Comparison of ENCODE assay signal across 11 cellular contexts in genomic region chr19:1360126-1360817, GRCh38. TPM values are rescaled to one million over a fixed set of nuclear protein-coding genes. Genes with fewer than 3 reads are reported as not detected.
DNase-seq lines count a peak whose midpoint lies in the region; TF ChIP-seq lines count a peak whose summit lies in the region.
"Had no signal": no experiment of that assay in that cellular context is flagged by ENCODE, and none has a peak within 500 bp of the region (broad histone marks: within the 10 kb centered on the region; RNA-seq: fewer than 3 reads in every experiment).

No MANE protein-coding gene starts in this region.

- 54 to 65% methylated on average over 25 to 30 of the region's 30 CpGs for WGBS in tibial nerve, 2 donors

- no peaks in the 10 kb centered on the region for H3K27me3 Mint-ChIP-seq in nephron progenitor cell (ENCODE audit: low read depth, poor library complexity)
- H3K27me3 Mint-ChIP-seq: memory B cell; stimulated activated memory B cell treated with anti-CD40 and anti-IgM and Interleukin-4, amounts not matched to agents 10 μg/mL and 1 μg/mL and 100 μg/mL, for 72 hours had no signal

- H3K4me3 ChIP-seq in NT2/D1 (ENCODE audit: insufficient read length, low read depth) (no peak overlapping the region), tibial nerve (peak overlapping the region in 2 of 4 donors; percentile 0 to 37)

- H3K27ac ChIP-seq in cingulate gyrus (ENCODE audit: low read depth, low read length) (peak overlapping the region; percentile 73), tibial nerve (peak overlapping the region; percentile 50 to 86 (median 66))
- H3K27ac ChIP-seq: foreskin keratinocyte had no signal

- H3K27me3 ChIP-seq in NT2/D1 (ENCODE audit: insufficient read depth, insufficient read length) (peaks cover 2% of the 10 kb centered on the region), tibial nerve (no peaks in the 10 kb centered on the region)
- H3K27me3 ChIP-seq: foreskin keratinocyte had no signal

- DNase-seq in NT2/D1 (ENCODE audit: low read depth, low spot score) (no peak), nephron progenitor cell (no peak), tibial nerve (ENCODE audit: low spot score in 2 of 2) (no peak), SK-N-DZ (ENCODE audit: low spot score) (no peak), NCI-H2107 (lab: John Stamatoyannopoulos, UW) (no peak), NCI-H526 treated with DMSO at 0.1 percent for 48 hours (lab: John Stamatoyannopoulos, UW) (no peak)
- DNase-seq: foreskin keratinocyte; NK-92 treated with Interleukin-12 subunit alpha and Interleukin-12 subunit beta, amount 100 ng/mL, for 24 hours had no signal

- TF ChIP-seq CTCF in nephron progenitor cell (IDR thresholded peaks at IDR 0.05): no peak
- TF ChIP-seq CTCF in tibial nerve (IDR thresholded peaks at IDR 0.05): no peak

- H3K36me3 ChIP-seq in NT2/D1 (ENCODE audit: insufficient read depth, insufficient read length, low read length) (peaks cover 83% of the 10 kb centered on the region), tibial nerve (peaks cover 0 to 74% (median 5%) of the 10 kb centered on the region in 3 donors)

- no peak overlapping the region for H3K27ac Mint-ChIP-seq in nephron progenitor cell
- H3K27ac Mint-ChIP-seq: memory B cell; stimulated activated memory B cell treated with anti-CD40 and anti-IgM and Interleukin-4, amounts not matched to agents 10 μg/mL and 1 μg/mL and 100 μg/mL, for 72 hours had no signal

- H3K36me3 Mint-ChIP-seq in nephron progenitor cell (ENCODE audit: low read depth): peaks cover 69% of the 10 kb centered on the region

- H3K4me3 Mint-ChIP-seq in nephron progenitor cell: peak overlapping the region; percentile 45
- H3K4me3 Mint-ChIP-seq: memory B cell; stimulated activated memory B cell treated with anti-CD40 and anti-IgM and Interleukin-4, amounts not matched to agents 10 μg/mL and 1 μg/mL and 100 μg/mL, for 72 hours had no signal

- peak overlapping the region; percentile 34 for H3K9ac ChIP-seq in NT2/D1 (ENCODE audit: insufficient read length, low read depth)

- TF ChIP-seq EP300 in tibial nerve (IDR thresholded peaks at IDR 0.05): no peak

- peaks cover 24% of the 10 kb centered on the region for H3K4me1 ChIP-seq in NT2/D1 (ENCODE audit: insufficient read depth, insufficient read length)
- H3K4me1 ChIP-seq in tibial nerve: peaks cover 0 to 49% (median 28%) of the 10 kb centered on the region in 4 donors
- H3K4me1 ChIP-seq: foreskin keratinocyte had no signal

- H3K9me3 ChIP-seq in NT2/D1 (ENCODE audit: insufficient read depth, low read length) (no peaks in the 10 kb centered on the region), tibial nerve (no peaks in the 10 kb centered on the region)

- H3K9me3 Mint-ChIP-seq in nephron progenitor cell: no peaks in the 10 kb centered on the region
- H3K9me3 Mint-ChIP-seq: memory B cell; stimulated activated memory B cell treated with anti-CD40 and anti-IgM and Interleukin-4, amounts not matched to agents 10 μg/mL and 1 μg/mL and 100 μg/mL, for 72 hours had no signal

- no peak for TF ChIP-seq POLR2A in tibial nerve (IDR thresholded peaks at IDR 0.05)

- peaks cover 90% of the 10 kb centered on the region for H3K4me1 Mint-ChIP-seq in nephron progenitor cell

RNA-seq across cellular contexts. Expression of gene NDUFS7, which starts 23.4 kb away (rescaled TPM):
- total RNA-seq in tibial nerve: 100 to 1,000 TPM; 146 to 162 (median 151) TPM
- polyA plus RNA-seq in SK-N-DZ (2014; cell fraction: cytosol; rRNA removed): 265 and 282 TPM in 2 replicates
- polyA plus RNA-seq in SK-N-DZ (2014; cell fraction: nucleus; rRNA removed): 151 and 255 TPM in 2 replicates

RNA-seq across cellular contexts. Expression of gene GAMT, which starts 41.1 kb away (rescaled TPM):
- 100 to 1,000 TPM in 2 of 4 donors, 10 to 100 TPM in 2; 43.8 to 120 (median 94.4) TPM for total RNA-seq in tibial nerve
- 103 and 115 TPM in 2 replicates for polyA plus RNA-seq in SK-N-DZ (2014; cell fraction: cytosol; rRNA removed)
- 76.5 and 79.9 TPM in 2 replicates for polyA plus RNA-seq in SK-N-DZ (2014; cell fraction: nucleus; rRNA removed)

RNA-seq across cellular contexts. Expression of gene DAZAP1, which starts 47.1 kb away (rescaled TPM):
- total RNA-seq in tibial nerve: 10 to 100 TPM; 34.3 to 68.4 (median 61.0) TPM
- 169 and 201 TPM in 2 replicates for polyA plus RNA-seq in SK-N-DZ (2014; cell fraction: cytosol; rRNA removed)
- polyA plus RNA-seq in SK-N-DZ (2014; cell fraction: nucleus; rRNA removed): 133 and 197 TPM in 2 replicates
